ENCODE assay signal across 24 cellular contexts in genomic region chr14:104369208-104369607, GRCh38.
"Had no signal": no experiment of that assay in that cellular context is flagged by ENCODE, and none has a peak within 500 bp of the region (broad histone marks: within the 10 kb centered on the region; RNA-seq: fewer than 3 reads in every experiment).

No MANE protein-coding gene starts in this region.

- H3K36me3 ChIP-seq: colonic mucosa, gastrocnemius medialis, left lung, neutrophil, pancreas, sigmoid colon, stomach, thyroid gland, vagina had no signal

- H3K4me1 ChIP-seq: colonic mucosa, gastrocnemius medialis, left lung, pancreas, sigmoid colon, thyroid gland, vagina had no signal

- ATAC-seq: esophagus mucosa; gastrocnemius medialis; left cardiac atrium; left lung; natural killer cell; pancreas; stimulated activated effector memory CD8-positive, alpha-beta T cell treated with anti-CD3 and anti-CD28 coated beads, Interleukin-12 subunit alpha, Interleukin-12 subunit beta, amount 100 ng/mL, for 72 hours had no signal

- DNase-seq: colonic mucosa; effector CD8-positive, alpha-beta T cell; endodermal cell; foreskin fibroblast; gastrocnemius medialis; head of caudate nucleus; natural killer cell; sigmoid colon; stimulated activated CD4-positive, alpha-beta T cell treated with anti-CD3 and anti-CD28 coated beads, Interleukin-2, amount 100 ng/mL, for 24 hours; stimulated activated CD4-positive, alpha-beta T cell treated with anti-CD3 and anti-CD28 coated beads, Interleukin-4, amount 100 ng/mL, for 24 hours; stimulated activated naive CD4-positive, alpha-beta T cell treated with Interleukin-2 at 50 U/mL for 16 hours; stomach; thyroid gland; trophoblast cell had no signal

- H3K4me3 ChIP-seq: colonic mucosa, gastrocnemius medialis, hepatocyte, left lung, lung, pancreas, sigmoid colon, stomach, thyroid gland, vagina had no signal

- H3K27ac ChIP-seq: colonic mucosa, epithelial cell of prostate, gastrocnemius medialis, hepatocyte, left lung, neutrophil, pancreas, sigmoid colon, stomach, thyroid gland, vagina had no signal

- H3K27me3 ChIP-seq: colonic mucosa, hepatocyte, neutrophil, pancreas, thyroid gland, vagina had no signal

- H3K9me3 ChIP-seq: colonic mucosa, gastrocnemius medialis, left lung, neutrophil, pancreas, sigmoid colon, stomach, thyroid gland, vagina had no signal
